In the genomic region with DNA sequence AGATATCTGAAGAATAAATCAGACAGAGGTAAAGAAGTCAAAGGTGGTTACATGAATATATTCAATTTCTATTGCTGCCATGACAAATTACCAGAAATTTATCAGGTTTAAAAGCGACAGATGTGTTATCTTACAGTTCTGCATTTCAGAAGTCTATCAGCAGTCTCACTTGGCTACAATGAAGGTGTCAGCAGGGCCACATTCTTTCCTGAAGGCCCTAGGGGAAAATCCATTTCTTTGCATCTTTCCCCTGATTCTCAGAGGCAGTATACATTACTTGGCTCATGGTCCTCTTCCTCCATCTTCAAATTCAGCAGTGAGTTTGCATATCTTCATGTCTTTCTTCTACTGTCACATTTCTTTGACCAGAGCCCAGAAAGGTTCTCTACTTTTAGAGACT, we compare ENCODE assay signal across 18 cellular contexts.
DNase-seq lines count a peak whose midpoint lies in the region; ATAC-seq and TF ChIP-seq lines count a peak whose summit lies in the region.
"Had no signal": no experiment of that assay in that cellular context is flagged by ENCODE, and none has a peak within 500 bp of the region (broad histone marks: within the 10 kb centered on the region; RNA-seq: fewer than 3 reads in every experiment).

No MANE protein-coding gene starts in this region.

- no peak overlapping the region for H4K8ac ChIP-seq in mesendoderm (ENCODE audit: low read depth, low read length)

- H3K9me3 Mint-ChIP-seq in WTC11: no peaks in the 10 kb centered on the region
- H3K9me3 Mint-ChIP-seq: CD4-positive, alpha-beta T cell; CD8-positive, alpha-beta T cell had no signal

- no peak overlapping the region for H3K56ac ChIP-seq in mesendoderm (ENCODE audit: low read length)

- WGBS in mesendoderm (ENCODE audit: extremely low coverage, insufficient coverage, low lambda C conversion rate): no CpG with 5 or more reads among the region's 1 CpG

- no peaks in the 10 kb centered on the region for H3K27me3 Mint-ChIP-seq in WTC11 (ENCODE audit: low read depth)
- H3K27me3 Mint-ChIP-seq: B cell; CD4-positive, alpha-beta T cell had no signal

- CTCF ChIA-PET in WTC11 (lab: Charles Lee): no interaction called here

- no peak overlapping the region for H2BK120ac ChIP-seq in mesendoderm (ENCODE audit: low read depth, low read length)

- H2BK5ac ChIP-seq in mesendoderm (ENCODE audit: low read length): no peak overlapping the region

- no peak overlapping the region for H3K18ac ChIP-seq in mesendoderm (ENCODE audit: low read length)

- peak; percentile 52 for ATAC-seq in WTC11
- ATAC-seq: A549; CD8-positive, alpha-beta T cell; GM12878 had no signal

- no peak overlapping the region for H2AK5ac ChIP-seq in mesendoderm (ENCODE audit: low read length)

- POLR2A ChIA-PET in WTC11 (lab: Charles Lee): no interaction called here

- no peaks in the 10 kb centered on the region for H3K79me2 ChIP-seq in mesendoderm (ENCODE audit: control insufficient read depth, insufficient read depth, low read length)

- H3K9ac ChIP-seq in mesendoderm (ENCODE audit: low read length): no peak overlapping the region
- H3K9ac ChIP-seq: BLaER1 treated with 17β-estradiol and CSF1 and Interleukin-3, amounts not matched to agents 10 nM and 100 nM had no signal

- no peak overlapping the region for H3K4me2 ChIP-seq in mesendoderm (ENCODE audit: low read length)
- H3K4me2 ChIP-seq: A549; BLaER1 treated with 17β-estradiol and CSF1 and Interleukin-3, amounts not matched to agents 10 nM and 100 nM had no signal

- H4K5ac ChIP-seq in mesendoderm (ENCODE audit: low read length): no peak overlapping the region

- H3K27ac ChIP-seq in mesendoderm (ENCODE audit: low read depth, low read length): no peak overlapping the region
- H3K27ac ChIP-seq: 22Rv1; A549; BLaER1 treated with 17β-estradiol and CSF1 and Interleukin-3, amounts not matched to agents 10 nM and 100 nM; C4-2B had no signal

- no peak overlapping the region for H3K4me3 Mint-ChIP-seq in WTC11
- H3K4me3 Mint-ChIP-seq: B cell; CD4-positive, alpha-beta T cell; CD8-positive, alpha-beta T cell had no signal

- no peaks in the 10 kb centered on the region for H3K36me3 ChIP-seq in mesendoderm (ENCODE audit: control insufficient read depth, insufficient read depth, low read length)
- H3K36me3 ChIP-seq: BLaER1 treated with 17β-estradiol and CSF1 and Interleukin-3, amounts not matched to agents 10 nM and 100 nM had no signal

- TF ChIP-seq CTCF in WTC11 (IDR thresholded peaks at IDR 0.05): no peak

- H3K23ac ChIP-seq in mesendoderm (ENCODE audit: low read length): no peak overlapping the region

- no peak overlapping the region for H3K4me3 ChIP-seq in mesendoderm (ENCODE audit: low read length)
- H3K4me3 ChIP-seq: A549; BLaER1 treated with 17β-estradiol and CSF1 and Interleukin-3, amounts not matched to agents 10 nM and 100 nM; GM12878 had no signal

- DNase-seq in ELF-1 (ENCODE audit: low read depth, low spot score) (peak; percentile 6), WTC11 (ENCODE audit: low spot score) (no peak), mesendoderm (peak; percentile 76), NCI-H524 treated with DMSO at 0.1 percent for 48 hours (lab: John Stamatoyannopoulos, UW) (no peak)
- DNase-seq in activated effector memory CD4-positive, alpha-beta T cell treated with Interleukin-2 at 50 U/mL for 16 hours: no peak
- DNase-seq: AML-193; Caco-2; Calu3; CD4-positive, alpha-beta T cell; CD8-positive, alpha-beta T cell; DMS79 treated with DMSO at 0.1 percent for 48 hours; GDM1 had no signal

- H3K4ac ChIP-seq in mesendoderm (ENCODE audit: low read depth, low read length): no peak overlapping the region

- no peaks in the 10 kb centered on the region for H3K79me1 ChIP-seq in mesendoderm (ENCODE audit: low read length)

- peaks cover 4% of the 10 kb centered on the region for H3K4me1 ChIP-seq in mesendoderm (ENCODE audit: control insufficient read depth, low read depth, low read length)
- H3K4me1 ChIP-seq: BLaER1 treated with 17β-estradiol and CSF1 and Interleukin-3, amounts not matched to agents 10 nM and 100 nM; Caco-2 had no signal

- H3K27me3 ChIP-seq in mesendoderm (ENCODE audit: insufficient read depth, low read length, poor library complexity): no peaks in the 10 kb centered on the region
- H3K27me3 ChIP-seq: BLaER1 treated with 17β-estradiol and CSF1 and Interleukin-3, amounts not matched to agents 10 nM and 100 nM had no signal

- H3K36me3 Mint-ChIP-seq in WTC11: no peaks in the 10 kb centered on the region
- H3K36me3 Mint-ChIP-seq: CD8-positive, alpha-beta T cell had no signal

- peaks cover 19% of the 10 kb centered on the region for H3K4me1 Mint-ChIP-seq in WTC11
- H3K4me1 Mint-ChIP-seq: B cell had no signal

- H2BK15ac ChIP-seq in mesendoderm (replicated peaks; ENCODE audit: low read depth): no peak overlapping the region

- no peak overlapping the region for H3K27ac Mint-ChIP-seq in WTC11
- H3K27ac Mint-ChIP-seq: B cell; CD4-positive, alpha-beta T cell; CD8-positive, alpha-beta T cell had no signal

TF ChIP-seq in WTC11, 78 proteins besides CTCF, POLR2A, EP300 and RAD21:
- TF ChIP-seq CREB1 (CRISPR knock-in tag; IDR thresholded peaks at IDR 0.05): no peak

Comparison
In these comparisons a context has a peak if more than half of its experiments do, and no peak if none do; other contexts are left out.
1. DNase-seq: peak in ELF-1 (single experiment) and mesendoderm (single experiment); none in WTC11 (single experiment), activated effector memory CD4-positive, alpha-beta T cell treated with Interleukin-2 at 50 U/mL for 16 hours (single experiment) and NCI-H524 treated with DMSO at 0.1 percent for 48 hours (single experiment).